ENCODE assay signal across 1 cellular context in the genomic region with DNA sequence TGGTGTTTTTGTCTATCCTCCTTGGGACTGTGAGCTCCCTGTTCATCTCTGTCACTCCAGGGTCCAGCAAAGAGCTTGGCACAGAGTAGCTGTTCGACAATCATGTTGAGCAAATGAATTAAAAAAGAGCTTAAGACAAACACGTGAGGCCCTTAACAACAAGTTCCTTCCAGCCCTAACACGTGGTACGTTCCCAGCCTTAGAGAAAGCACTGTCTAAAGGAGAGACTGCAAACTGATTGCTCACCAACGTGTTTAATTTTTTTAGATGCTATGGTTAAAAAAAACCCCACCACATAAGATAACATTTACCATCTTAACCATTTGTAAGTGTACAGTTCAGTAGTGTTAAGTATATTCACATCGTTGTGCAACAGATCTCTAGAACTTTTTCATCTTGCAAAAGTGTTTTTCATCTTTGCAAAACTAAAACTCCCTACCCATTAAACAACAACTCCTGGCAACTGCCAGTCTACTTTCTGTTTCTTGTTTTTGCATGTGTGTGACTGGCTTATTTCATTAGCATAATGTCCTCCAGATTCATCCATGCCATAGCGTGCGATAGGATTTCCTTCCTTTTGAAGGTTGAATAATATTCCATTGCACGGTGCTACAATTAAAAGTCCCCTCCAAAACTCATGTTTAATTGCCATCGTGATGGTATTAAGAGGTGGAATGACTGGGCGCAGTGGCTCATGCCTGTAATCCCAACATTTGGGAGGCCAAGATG.
TF ChIP-seq lines count a peak whose summit lies in the region.

No MANE protein-coding gene starts in this region.

TF ChIP-seq in K562, 482 proteins besides CTCF, POLR2A, EP300 and RAD21 (continues in another document):
- TF ChIP-seq BCLAF1 (IDR thresholded peaks at IDR 0.05; ENCODE audit: borderline replicate concordance in 1 of 2, control insufficient read depth in 1 of 2, low read depth in 2 of 2, low read length in 1 of 2) (no peak), HDAC8 (tag; IDR thresholded peaks at IDR 0.05) (no peak), CHD7 (IDR thresholded peaks at IDR 0.05; ENCODE audit: low read depth, low read length) (no peak), XRCC4 (IDR thresholded peaks at IDR 0.05; ENCODE audit: extremely low read depth, insufficient read depth, insufficient read length) (no peak)
- TF ChIP-seq, protein P1, sequence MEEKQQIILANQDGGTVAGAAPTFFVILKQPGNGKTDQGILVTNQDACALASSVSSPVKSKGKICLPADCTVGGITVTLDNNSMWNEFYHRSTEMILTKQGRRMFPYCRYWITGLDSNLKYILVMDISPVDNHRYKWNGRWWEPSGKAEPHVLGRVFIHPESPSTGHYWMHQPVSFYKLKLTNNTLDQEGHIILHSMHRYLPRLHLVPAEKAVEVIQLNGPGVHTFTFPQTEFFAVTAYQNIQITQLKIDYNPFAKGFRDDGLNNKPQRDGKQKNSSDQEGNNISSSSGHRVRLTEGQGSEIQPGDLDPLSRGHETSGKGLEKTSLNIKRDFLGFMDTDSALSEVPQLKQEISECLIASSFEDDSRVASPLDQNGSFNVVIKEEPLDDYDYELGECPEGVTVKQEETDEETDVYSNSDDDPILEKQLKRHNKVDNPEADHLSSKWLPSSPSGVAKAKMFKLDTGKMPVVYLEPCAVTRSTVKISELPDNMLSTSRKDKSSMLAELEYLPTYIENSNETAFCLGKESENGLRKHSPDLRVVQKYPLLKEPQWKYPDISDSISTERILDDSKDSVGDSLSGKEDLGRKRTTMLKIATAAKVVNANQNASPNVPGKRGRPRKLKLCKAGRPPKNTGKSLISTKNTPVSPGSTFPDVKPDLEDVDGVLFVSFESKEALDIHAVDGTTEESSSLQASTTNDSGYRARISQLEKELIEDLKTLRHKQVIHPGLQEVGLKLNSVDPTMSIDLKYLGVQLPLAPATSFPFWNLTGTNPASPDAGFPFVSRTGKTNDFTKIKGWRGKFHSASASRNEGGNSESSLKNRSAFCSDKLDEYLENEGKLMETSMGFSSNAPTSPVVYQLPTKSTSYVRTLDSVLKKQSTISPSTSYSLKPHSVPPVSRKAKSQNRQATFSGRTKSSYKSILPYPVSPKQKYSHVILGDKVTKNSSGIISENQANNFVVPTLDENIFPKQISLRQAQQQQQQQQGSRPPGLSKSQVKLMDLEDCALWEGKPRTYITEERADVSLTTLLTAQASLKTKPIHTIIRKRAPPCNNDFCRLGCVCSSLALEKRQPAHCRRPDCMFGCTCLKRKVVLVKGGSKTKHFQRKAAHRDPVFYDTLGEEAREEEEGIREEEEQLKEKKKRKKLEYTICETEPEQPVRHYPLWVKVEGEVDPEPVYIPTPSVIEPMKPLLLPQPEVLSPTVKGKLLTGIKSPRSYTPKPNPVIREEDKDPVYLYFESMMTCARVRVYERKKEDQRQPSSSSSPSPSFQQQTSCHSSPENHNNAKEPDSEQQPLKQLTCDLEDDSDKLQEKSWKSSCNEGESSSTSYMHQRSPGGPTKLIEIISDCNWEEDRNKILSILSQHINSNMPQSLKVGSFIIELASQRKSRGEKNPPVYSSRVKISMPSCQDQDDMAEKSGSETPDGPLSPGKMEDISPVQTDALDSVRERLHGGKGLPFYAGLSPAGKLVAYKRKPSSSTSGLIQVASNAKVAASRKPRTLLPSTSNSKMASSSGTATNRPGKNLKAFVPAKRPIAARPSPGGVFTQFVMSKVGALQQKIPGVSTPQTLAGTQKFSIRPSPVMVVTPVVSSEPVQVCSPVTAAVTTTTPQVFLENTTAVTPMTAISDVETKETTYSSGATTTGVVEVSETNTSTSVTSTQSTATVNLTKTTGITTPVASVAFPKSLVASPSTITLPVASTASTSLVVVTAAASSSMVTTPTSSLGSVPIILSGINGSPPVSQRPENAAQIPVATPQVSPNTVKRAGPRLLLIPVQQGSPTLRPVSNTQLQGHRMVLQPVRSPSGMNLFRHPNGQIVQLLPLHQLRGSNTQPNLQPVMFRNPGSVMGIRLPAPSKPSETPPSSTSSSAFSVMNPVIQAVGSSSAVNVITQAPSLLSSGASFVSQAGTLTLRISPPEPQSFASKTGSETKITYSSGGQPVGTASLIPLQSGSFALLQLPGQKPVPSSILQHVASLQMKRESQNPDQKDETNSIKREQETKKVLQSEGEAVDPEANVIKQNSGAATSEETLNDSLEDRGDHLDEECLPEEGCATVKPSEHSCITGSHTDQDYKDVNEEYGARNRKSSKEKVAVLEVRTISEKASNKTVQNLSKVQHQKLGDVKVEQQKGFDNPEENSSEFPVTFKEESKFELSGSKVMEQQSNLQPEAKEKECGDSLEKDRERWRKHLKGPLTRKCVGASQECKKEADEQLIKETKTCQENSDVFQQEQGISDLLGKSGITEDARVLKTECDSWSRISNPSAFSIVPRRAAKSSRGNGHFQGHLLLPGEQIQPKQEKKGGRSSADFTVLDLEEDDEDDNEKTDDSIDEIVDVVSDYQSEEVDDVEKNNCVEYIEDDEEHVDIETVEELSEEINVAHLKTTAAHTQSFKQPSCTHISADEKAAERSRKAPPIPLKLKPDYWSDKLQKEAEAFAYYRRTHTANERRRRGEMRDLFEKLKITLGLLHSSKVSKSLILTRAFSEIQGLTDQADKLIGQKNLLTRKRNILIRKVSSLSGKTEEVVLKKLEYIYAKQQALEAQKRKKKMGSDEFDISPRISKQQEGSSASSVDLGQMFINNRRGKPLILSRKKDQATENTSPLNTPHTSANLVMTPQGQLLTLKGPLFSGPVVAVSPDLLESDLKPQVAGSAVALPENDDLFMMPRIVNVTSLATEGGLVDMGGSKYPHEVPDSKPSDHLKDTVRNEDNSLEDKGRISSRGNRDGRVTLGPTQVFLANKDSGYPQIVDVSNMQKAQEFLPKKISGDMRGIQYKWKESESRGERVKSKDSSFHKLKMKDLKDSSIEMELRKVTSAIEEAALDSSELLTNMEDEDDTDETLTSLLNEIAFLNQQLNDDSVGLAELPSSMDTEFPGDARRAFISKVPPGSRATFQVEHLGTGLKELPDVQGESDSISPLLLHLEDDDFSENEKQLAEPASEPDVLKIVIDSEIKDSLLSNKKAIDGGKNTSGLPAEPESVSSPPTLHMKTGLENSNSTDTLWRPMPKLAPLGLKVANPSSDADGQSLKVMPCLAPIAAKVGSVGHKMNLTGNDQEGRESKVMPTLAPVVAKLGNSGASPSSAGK (IDR thresholded peaks at IDR 0.05), result peak; percentile 15; the same call in 1 of the 2 replicates
- TF ChIP-seq, protein P2, sequence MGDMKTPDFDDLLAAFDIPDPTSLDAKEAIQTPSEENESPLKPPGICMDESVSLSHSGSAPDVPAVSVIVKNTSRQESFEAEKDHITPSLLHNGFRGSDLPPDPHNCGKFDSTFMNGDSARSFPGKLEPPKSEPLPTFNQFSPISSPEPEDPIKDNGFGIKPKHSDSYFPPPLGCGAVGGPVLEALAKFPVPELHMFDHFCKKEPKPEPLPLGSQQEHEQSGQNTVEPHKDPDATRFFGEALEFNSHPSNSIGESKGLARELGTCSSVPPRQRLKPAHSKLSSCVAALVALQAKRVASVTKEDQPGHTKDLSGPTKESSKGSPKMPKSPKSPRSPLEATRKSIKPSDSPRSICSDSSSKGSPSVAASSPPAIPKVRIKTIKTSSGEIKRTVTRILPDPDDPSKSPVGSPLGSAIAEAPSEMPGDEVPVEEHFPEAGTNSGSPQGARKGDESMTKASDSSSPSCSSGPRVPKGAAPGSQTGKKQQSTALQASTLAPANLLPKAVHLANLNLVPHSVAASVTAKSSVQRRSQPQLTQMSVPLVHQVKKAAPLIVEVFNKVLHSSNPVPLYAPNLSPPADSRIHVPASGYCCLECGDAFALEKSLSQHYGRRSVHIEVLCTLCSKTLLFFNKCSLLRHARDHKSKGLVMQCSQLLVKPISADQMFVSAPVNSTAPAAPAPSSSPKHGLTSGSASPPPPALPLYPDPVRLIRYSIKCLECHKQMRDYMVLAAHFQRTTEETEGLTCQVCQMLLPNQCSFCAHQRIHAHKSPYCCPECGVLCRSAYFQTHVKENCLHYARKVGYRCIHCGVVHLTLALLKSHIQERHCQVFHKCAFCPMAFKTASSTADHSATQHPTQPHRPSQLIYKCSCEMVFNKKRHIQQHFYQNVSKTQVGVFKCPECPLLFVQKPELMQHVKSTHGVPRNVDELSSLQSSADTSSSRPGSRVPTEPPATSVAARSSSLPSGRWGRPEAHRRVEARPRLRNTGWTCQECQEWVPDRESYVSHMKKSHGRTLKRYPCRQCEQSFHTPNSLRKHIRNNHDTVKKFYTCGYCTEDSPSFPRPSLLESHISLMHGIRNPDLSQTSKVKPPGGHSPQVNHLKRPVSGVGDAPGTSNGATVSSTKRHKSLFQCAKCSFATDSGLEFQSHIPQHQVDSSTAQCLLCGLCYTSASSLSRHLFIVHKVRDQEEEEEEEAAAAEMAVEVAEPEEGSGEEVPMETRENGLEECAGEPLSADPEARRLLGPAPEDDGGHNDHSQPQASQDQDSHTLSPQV (IDR thresholded peaks at IDR 0.05), result 0 out of 2 replicates have a peak, but pooled peaks have one; percentile 6
